In the genomic region with DNA sequence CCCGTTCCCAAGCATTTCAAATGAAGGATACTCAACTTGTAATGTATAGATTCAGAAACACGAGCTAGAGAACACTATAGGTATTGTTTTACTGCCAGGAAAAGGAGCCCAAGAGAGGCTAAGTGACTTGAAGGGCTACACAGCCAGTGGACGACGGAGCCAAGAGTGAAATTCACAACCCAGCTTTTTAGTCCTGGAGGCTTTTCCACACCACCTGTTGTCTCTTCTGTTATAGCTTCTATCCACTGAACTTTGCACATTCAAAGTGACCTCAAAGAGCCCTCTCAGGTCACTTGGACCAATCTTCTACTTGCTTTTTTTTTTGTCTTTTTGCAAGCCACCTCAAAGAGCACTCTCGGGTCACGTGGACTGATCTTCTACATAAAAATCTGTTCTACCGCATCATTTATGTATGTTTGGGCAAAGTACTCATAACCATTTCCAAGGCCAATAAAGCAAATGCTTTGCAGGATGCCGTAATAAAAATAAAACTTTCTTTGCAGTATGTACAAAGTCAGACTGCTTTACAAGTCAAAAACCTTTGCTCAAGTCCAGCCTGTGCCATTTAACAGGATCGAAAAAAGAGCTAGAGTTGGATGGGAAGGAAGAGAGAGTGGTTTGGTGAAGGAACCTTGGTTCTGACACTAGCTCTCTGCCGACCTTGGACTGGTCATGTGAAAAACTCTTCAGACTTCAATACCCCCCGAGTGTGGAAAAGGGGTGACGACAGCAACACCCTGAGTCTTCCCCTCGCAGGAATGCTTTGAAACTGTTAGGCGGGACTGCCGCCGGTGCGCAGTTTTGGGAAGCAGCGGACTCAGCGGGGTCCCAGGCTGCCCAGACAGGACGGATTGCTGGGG, we compare ENCODE assay signal across 7 cellular contexts. TPM values are rescaled to one million over a fixed set of nuclear protein-coding genes. Genes with fewer than 3 reads are reported as not detected.
A peak's percentile ranks its signal among the peaks of the same experiment; 100 is the strongest.
DNase-seq lines count a peak whose midpoint lies in the region; ATAC-seq lines count a peak whose summit lies in the region.

No MANE protein-coding gene starts in this region.

- peak overlapping the region; percentile 70 for H3K27ac Mint-ChIP-seq in activated CD8-positive, alpha-beta T cell treated with anti-CD3 and anti-CD28 coated beads, Interleukin-2, amount 10 ng/mL, durations not matched to agents 7 days and 5 days

- H2BK120ac ChIP-seq in trophoblast cell (ENCODE audit: insufficient read depth, low read length, poor library complexity) = peak overlapping the region; percentile 52

- H2AFZ ChIP-seq in trophoblast cell (ENCODE audit: insufficient read depth, low read length, poor library complexity) = peak overlapping the region; percentile 96

- H3K27ac ChIP-seq in trophoblast cell (ENCODE audit: low read depth, low read length) = no peak overlapping the region

- CTCF ChIA-PET in activated CD8-positive, alpha-beta T cell treated with anti-CD3 and anti-CD28 coated beads, Interleukin-2, amount 10 ng/mL, durations not matched to agents 7 days and 5 days (lab: Charles Lee) = interaction anchor here (1.0 to 2.7 kb wide), 6 partner anchors 11 to 198 kb away, joined by 3 to 13 read pairs (median 4); no protein-coding TSS in a partner anchor

- H2BK12ac ChIP-seq in trophoblast cell (ENCODE audit: low read length) = no peak overlapping the region

- H3K79me1 ChIP-seq in trophoblast cell (ENCODE audit: low read length) = peaks cover 7% of the 10 kb centered on the region

- no peak overlapping the region for H2AK5ac ChIP-seq in trophoblast cell (ENCODE audit: low read length)

- H4K91ac ChIP-seq in trophoblast cell (ENCODE audit: low read depth, low read length) = peak overlapping the region; percentile 86

- DNase-seq in GM03348 (ENCODE audit: low spot score) (peak; percentile 6), glomerular visceral epithelial cell (ENCODE audit: extremely low spot score) (peak; percentile 19), trophoblast cell (peak in 1 of 2 donors; percentile 13), NCI-H2029 (lab: John Stamatoyannopoulos, UW) (no peak)
- peak; percentile 21 for DNase-seq in activated CD8-positive, alpha-beta T cell treated with anti-CD3 and anti-CD28 coated beads, Interleukin-2, amount 10 ng/mL, durations not matched to agents 7 days and 5 days

- POLR2A ChIA-PET in activated CD8-positive, alpha-beta T cell treated with anti-CD3 and anti-CD28 coated beads, Interleukin-2, amount 10 ng/mL, durations not matched to agents 7 days and 5 days (lab: Charles Lee) = interaction anchor here (1.0 to 1.7 kb wide), 3 partner anchors 11 to 143 kb away, joined by 3 to 5 read pairs (median 4); partner anchors contain the start of gene AKR1B1

- peak overlapping the region; percentile 66 for H4K12ac ChIP-seq in trophoblast cell (ENCODE audit: low read depth, low read length)

- peaks cover 18% of the 10 kb centered on the region for H3K4me1 Mint-ChIP-seq in activated CD8-positive, alpha-beta T cell treated with anti-CD3 and anti-CD28 coated beads, Interleukin-2, amount 10 ng/mL, durations not matched to agents 7 days and 5 days (ENCODE audit: low read depth)

- H3K36me3 ChIP-seq in trophoblast cell (ENCODE audit: control insufficient read depth in 1 of 2, insufficient read depth in 2 of 2, low read length in 2 of 2) = no peaks in the 10 kb centered on the region

- H3K27me3 Mint-ChIP-seq in activated CD8-positive, alpha-beta T cell treated with anti-CD3 and anti-CD28 coated beads, Interleukin-2, amount 10 ng/mL, durations not matched to agents 7 days and 5 days (ENCODE audit: low read depth) = peaks cover 6% of the 10 kb centered on the region

- peak overlapping the region; percentile 93 for H3K4me3 ChIP-seq in trophoblast cell (ENCODE audit: low read depth, low read length)

- peaks cover 5% of the 10 kb centered on the region for H3K79me2 ChIP-seq in trophoblast cell (ENCODE audit: control insufficient read depth, insufficient read depth, low read length, poor library complexity)

- H3K27me3 ChIP-seq in trophoblast cell (ENCODE audit: insufficient read depth, low read length) = no peaks in the 10 kb centered on the region

- H3K23ac ChIP-seq in trophoblast cell (ENCODE audit: low read length) = no peak overlapping the region

- H3K14ac ChIP-seq in trophoblast cell (ENCODE audit: low read length) = peak overlapping the region; percentile 87

- peak overlapping the region; percentile 70 for H3K18ac ChIP-seq in trophoblast cell (ENCODE audit: low read length)

- peak overlapping the region; percentile 47 for H2BK5ac ChIP-seq in trophoblast cell (ENCODE audit: low read depth, low read length, poor library complexity)

- H3K36me3 Mint-ChIP-seq in activated CD8-positive, alpha-beta T cell treated with anti-CD3 and anti-CD28 coated beads, Interleukin-2, amount 10 ng/mL, durations not matched to agents 7 days and 5 days (ENCODE audit: low read depth) = peaks cover 7% of the 10 kb centered on the region

- H4K8ac ChIP-seq in trophoblast cell (ENCODE audit: low read depth, low read length) = peak overlapping the region; percentile 97

- H3K9me3 Mint-ChIP-seq in activated CD8-positive, alpha-beta T cell treated with anti-CD3 and anti-CD28 coated beads, Interleukin-2, amount 10 ng/mL, durations not matched to agents 7 days and 5 days (ENCODE audit: insufficient read depth) = no peaks in the 10 kb centered on the region

- peak overlapping the region; percentile 65 for H3K4ac ChIP-seq in trophoblast cell (ENCODE audit: low read depth, low read length)

- H3K4me3 Mint-ChIP-seq in activated CD8-positive, alpha-beta T cell treated with anti-CD3 and anti-CD28 coated beads, Interleukin-2, amount 10 ng/mL, durations not matched to agents 7 days and 5 days = peak overlapping the region; percentile 91

- no CpG with 5 or more reads among the region's 20 CpGs for WGBS in trophoblast cell (ENCODE audit: extremely low coverage, insufficient coverage, insufficient read length)

- ATAC-seq in HG03175 (IDR thresholded peaks at IDR 0.05; ENCODE audit: unreplicated experiment) (peak; percentile 5), GM18909 (IDR thresholded peaks at IDR 0.05; ENCODE audit: poor library complexity, unreplicated experiment) (no peak)
- ATAC-seq in activated CD8-positive, alpha-beta T cell treated with anti-CD3 and anti-CD28 coated beads, Interleukin-2, amount 10 ng/mL, durations not matched to agents 7 days and 5 days = no peak

- peak overlapping the region; percentile 88 for H3K4me2 ChIP-seq in trophoblast cell (ENCODE audit: low read length)

- H3K9me3 ChIP-seq in trophoblast cell (ENCODE audit: insufficient read depth, low read depth, low read length) = no peaks in the 10 kb centered on the region

- H3K4me1 ChIP-seq in trophoblast cell (ENCODE audit: control insufficient read depth in 1 of 2, insufficient read depth in 2 of 2, low read length in 2 of 2) = peaks cover 0 to 3% of the 10 kb centered on the region in 2 experiments

- H3K9ac ChIP-seq in trophoblast cell (ENCODE audit: low read length) = peak overlapping the region; percentile 68

RNA-seq across cellular contexts. Expression of gene SLC35B4, which starts 0.8 kb away (rescaled TPM):
- total RNA-seq in activated CD8-positive, alpha-beta T cell treated with anti-CD3 and anti-CD28 coated beads, Interleukin-2, amount 10 ng/mL, durations not matched to agents 7 days and 5 days = 10 to 100 TPM; 18.9 to 20.8 TPM
- polyA plus RNA-seq in trophoblast cell (2013) = 23.3 and 24.1 TPM in 2 replicates
